ENCODE assay signal across 1 cellular context in genomic region chrX:311156-312129, GRCh38.
TF ChIP-seq lines count a peak whose summit lies in the region.

No MANE protein-coding gene starts in this region.

TF ChIP-seq in SK-N-SH treated with all-trans-retinoic acid at 6 μM for 48 hours, 23 proteins besides CTCF, POLR2A, EP300 and RAD21 (continued from another document):
- TF ChIP-seq TSHZ2 (CRISPR knock-in tag; IDR thresholded peaks at IDR 0.05): no peak
